In the genomic region with DNA sequence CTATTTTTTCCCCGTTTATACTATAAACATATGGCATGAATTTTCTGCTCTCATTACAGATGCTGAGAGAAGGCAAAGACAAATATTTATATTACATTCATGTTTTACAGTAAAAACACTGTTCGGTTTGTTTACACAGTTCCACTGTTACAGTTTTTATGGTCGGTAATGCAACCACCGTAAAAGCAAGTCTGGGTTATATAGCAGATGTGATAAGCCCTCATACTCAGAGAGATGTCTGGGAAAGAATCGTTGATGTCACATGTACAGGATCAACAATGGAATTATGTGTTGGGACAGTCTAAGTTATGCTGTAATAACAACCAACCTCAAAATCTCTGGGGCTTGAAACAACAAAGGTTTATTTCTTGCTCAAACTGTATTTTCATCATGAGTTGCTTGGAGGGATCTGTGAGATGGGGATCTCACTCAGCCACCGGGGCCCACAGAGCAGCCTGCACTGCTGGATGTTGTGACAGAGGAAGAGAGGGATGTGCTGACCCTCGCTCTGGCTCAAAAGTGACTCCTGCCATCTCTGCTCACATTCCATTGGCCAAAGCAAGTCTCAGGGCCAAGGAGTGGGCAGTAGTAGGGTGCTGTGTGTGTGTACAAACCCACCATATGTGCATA, we compare ENCODE assay signal across 1 cellular context.
TF ChIP-seq lines count a peak whose summit lies in the region.

No MANE protein-coding gene starts in this region.

TF ChIP-seq in HEK293, 187 proteins besides CTCF, POLR2A, EP300 and RAD21 (continued from another document):
- TF ChIP-seq, protein P1, sequence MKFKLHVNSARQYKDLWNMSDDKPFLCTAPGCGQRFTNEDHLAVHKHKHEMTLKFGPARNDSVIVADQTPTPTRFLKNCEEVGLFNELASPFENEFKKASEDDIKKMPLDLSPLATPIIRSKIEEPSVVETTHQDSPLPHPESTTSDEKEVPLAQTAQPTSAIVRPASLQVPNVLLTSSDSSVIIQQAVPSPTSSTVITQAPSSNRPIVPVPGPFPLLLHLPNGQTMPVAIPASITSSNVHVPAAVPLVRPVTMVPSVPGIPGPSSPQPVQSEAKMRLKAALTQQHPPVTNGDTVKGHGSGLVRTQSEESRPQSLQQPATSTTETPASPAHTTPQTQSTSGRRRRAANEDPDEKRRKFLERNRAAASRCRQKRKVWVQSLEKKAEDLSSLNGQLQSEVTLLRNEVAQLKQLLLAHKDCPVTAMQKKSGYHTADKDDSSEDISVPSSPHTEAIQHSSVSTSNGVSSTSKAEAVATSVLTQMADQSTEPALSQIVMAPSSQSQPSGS (tag by site-specific recombination; IDR thresholded peaks at IDR 0.05; ENCODE audit: low read depth), result peak; percentile 62
- no peak for TF ChIP-seq SP3 (tag by site-specific recombination; IDR thresholded peaks at IDR 0.05)
- TF ChIP-seq SCRT1 (tag by site-specific recombination; IDR thresholded peaks at IDR 0.05; ENCODE audit: borderline replicate concordance), result 0 out of 2 replicates have a peak, but pooled peaks have one; percentile 48
- no peak for TF ChIP-seq ZNF221 (tag by site-specific recombination; IDR thresholded peaks at IDR 0.05; ENCODE audit: borderline replicate concordance)
- TF ChIP-seq FEZF1 (tag by site-specific recombination; IDR thresholded peaks at IDR 0.05), result peak; percentile 98
- no peak for TF ChIP-seq ZNF768 (tag by site-specific recombination; IDR thresholded peaks at IDR 0.05)
- no peak for TF ChIP-seq ZNF138 (tag by site-specific recombination; IDR thresholded peaks at IDR 0.05; ENCODE audit: borderline replicate concordance)
- TF ChIP-seq, protein P2, sequence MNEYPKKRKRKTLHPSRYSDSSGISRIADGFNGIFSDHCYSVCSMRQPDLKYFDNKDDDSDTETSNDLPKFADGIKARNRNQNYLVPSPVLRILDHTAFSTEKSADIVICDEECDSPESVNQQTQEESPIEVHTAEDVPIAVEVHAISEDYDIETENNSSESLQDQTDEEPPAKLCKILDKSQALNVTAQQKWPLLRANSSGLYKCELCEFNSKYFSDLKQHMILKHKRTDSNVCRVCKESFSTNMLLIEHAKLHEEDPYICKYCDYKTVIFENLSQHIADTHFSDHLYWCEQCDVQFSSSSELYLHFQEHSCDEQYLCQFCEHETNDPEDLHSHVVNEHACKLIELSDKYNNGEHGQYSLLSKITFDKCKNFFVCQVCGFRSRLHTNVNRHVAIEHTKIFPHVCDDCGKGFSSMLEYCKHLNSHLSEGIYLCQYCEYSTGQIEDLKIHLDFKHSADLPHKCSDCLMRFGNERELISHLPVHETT (tag by site-specific recombination; IDR thresholded peaks at IDR 0.05), result 0 out of 2 replicates have a peak, but pooled peaks have one; percentile 58
- TF ChIP-seq ZNF274 (IDR thresholded peaks at IDR 0.05; ENCODE audit: low read length), result no peak
- TF ChIP-seq ZNF274 (tag by site-specific recombination; IDR thresholded peaks at IDR 0.05; ENCODE audit: borderline replicate concordance), result no peak
- TF ChIP-seq, protein P3, sequence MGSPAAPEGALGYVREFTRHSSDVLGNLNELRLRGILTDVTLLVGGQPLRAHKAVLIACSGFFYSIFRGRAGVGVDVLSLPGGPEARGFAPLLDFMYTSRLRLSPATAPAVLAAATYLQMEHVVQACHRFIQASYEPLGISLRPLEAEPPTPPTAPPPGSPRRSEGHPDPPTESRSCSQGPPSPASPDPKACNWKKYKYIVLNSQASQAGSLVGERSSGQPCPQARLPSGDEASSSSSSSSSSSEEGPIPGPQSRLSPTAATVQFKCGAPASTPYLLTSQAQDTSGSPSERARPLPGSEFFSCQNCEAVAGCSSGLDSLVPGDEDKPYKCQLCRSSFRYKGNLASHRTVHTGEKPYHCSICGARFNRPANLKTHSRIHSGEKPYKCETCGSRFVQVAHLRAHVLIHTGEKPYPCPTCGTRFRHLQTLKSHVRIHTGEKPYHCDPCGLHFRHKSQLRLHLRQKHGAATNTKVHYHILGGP (tag by site-specific recombination; IDR thresholded peaks at IDR 0.05), result peak; percentile 44
- peak; percentile 50; the same call in 1 of the 2 replicates for TF ChIP-seq ZSCAN16 (tag by site-specific recombination; IDR thresholded peaks at IDR 0.05)
- peak; percentile 80 for TF ChIP-seq ZNF629 (tag by site-specific recombination; IDR thresholded peaks at IDR 0.05)
- peak; percentile 15; the same call in 1 of the 2 replicates for TF ChIP-seq ZNF394 (tag by site-specific recombination; IDR thresholded peaks at IDR 0.05; ENCODE audit: borderline replicate concordance)
- TF ChIP-seq ZNF837 (tag by site-specific recombination; IDR thresholded peaks at IDR 0.05), result no peak
- TF ChIP-seq SETDB1 (IDR thresholded peaks at IDR 0.05; ENCODE audit: insufficient read length, low read length), result no peak
- no peak for TF ChIP-seq ZNF184 (tag by site-specific recombination; IDR thresholded peaks at IDR 0.05)
- TF ChIP-seq, protein P4, sequence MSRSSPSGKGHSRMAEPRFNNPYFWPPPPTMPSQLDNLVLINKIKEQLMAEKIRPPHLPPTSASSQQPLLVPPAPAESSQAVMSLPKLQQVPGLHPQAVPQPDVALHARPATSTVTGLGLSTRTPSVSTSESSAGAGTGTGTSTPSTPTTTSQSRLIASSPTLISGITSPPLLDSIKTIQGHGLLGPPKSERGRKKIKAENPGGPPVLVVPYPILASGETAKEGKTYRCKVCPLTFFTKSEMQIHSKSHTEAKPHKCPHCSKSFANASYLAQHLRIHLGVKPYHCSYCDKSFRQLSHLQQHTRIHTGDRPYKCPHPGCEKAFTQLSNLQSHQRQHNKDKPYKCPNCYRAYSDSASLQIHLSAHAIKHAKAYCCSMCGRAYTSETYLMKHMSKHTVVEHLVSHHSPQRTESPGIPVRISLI (tag by site-specific recombination; IDR thresholded peaks at IDR 0.05), result no peak
